8 cellular contexts compared by ENCODE assay signal in the genomic region with DNA sequence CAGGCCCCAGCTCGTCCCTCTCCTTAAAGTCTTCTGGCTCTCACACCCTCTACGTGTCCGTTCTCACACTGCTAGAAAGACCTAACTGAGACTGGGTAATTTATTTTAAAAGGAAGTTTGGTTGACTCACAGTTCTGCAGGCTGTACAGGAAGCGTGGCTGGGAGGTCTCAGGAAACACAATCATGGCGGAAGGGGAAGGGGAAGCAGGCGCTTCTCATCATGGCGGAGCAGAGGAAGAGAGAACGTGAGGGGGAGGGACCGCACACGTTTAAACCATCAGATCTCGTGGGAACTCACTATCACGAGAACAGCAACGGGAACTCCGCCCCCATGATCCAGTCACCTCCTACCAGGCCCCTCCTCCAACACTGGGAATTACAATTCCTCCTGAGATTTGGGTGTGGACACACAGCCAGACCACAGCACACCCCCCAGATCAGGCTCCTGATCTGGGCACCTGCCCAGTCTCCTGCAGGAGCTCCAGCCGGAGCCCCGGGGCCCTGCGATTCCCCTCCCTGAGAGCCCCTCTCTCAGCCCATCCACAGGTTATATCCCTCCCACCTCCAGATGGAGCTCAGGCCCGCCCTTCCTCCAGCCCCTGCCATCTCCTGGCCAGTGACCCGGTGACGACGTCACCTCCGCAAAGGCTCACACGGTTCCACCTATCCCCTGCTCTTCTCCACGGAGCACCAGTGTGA.
A peak's percentile ranks its signal among the peaks of the same experiment; 100 is the strongest.
DNase-seq lines count a peak whose midpoint lies in the region; FAIRE-seq and TF ChIP-seq lines count a peak whose summit lies in the region.

No MANE protein-coding gene starts in this region.

- peak; percentile 72 for TF ChIP-seq POLR2A in endothelial cell of umbilical vein (IDR thresholded peaks at IDR 0.05; ENCODE audit: low read depth, low read length)

- peak; percentile 99 for FAIRE-seq in GM18507 (lab: Jason Lieb, UNC)
- FAIRE-seq in endothelial cell of umbilical vein (lab: Jason Lieb, UNC): peak; percentile 99

- peaks cover 30% of the 10 kb centered on the region for H3K4me1 ChIP-seq in endothelial cell of umbilical vein (ENCODE audit: control insufficient read depth, extremely low read depth, insufficient read depth, low read length)

- DNase-seq in GM18507 (ENCODE audit: extremely low spot score, insufficient read length, low read depth): peak; percentile 53
- DNase-seq in HT1080 (ENCODE audit: low read depth): peak; percentile 89
- DNase-seq in activated CD4-positive, alpha-beta T cell treated with anti-CD3 and anti-CD28 coated beads for 4 hours: peak; percentile 67 to 81
- DNase-seq in endothelial cell of umbilical vein (ENCODE audit: low read depth, low spot score): peak; percentile 96
- peak; percentile 60 to 80 (median 74) for DNase-seq in stimulated activated CD4-positive, alpha-beta T cell treated with anti-CD3 and anti-CD28 coated beads, Interleukin-12 subunit alpha, Interleukin-12 subunit beta, amount 100 ng/mL, for 48 hours (ENCODE audit: low read depth in 2 of 3, low spot score in 1 of 3)
- DNase-seq in NCI-H345 treated with DMSO at 0.1 percent for 48 hours (lab: John Stamatoyannopoulos, UW; ENCODE audit: unreplicated experiment): no peak
- no peak for DNase-seq in NCI-H2196 (lab: John Stamatoyannopoulos, UW; ENCODE audit: unreplicated experiment)
- no peak for DNase-seq in NCI-H526 (lab: John Stamatoyannopoulos, UW)

- no peaks in the 10 kb centered on the region for H3K9me1 ChIP-seq in endothelial cell of umbilical vein (replicated peaks; ENCODE audit: control insufficient read depth, extremely low read depth, insufficient read depth, low read length)

- H2AFZ ChIP-seq in endothelial cell of umbilical vein (ENCODE audit: low read depth, low read length): peak overlapping the region; percentile 84

- POLR2A ChIA-PET in endothelial cell of umbilical vein (lab: Charles Lee): interaction anchor here (0.5 to 1.8 kb wide), 4 partner anchors 9 to 24 kb away, joined by 3 to 7 read pairs (median 3); no protein-coding TSS in a partner anchor

- H3K4me3 ChIP-seq in endothelial cell of umbilical vein (replicated peaks in 1 of 3; ENCODE audit: insufficient read depth in 1 of 3, low read depth in 1 of 3, low read length in 3 of 3): peak overlapping the region; percentile 49 to 60 (median 51)

- peak overlapping the region; percentile 56 for H3K4me2 ChIP-seq in endothelial cell of umbilical vein (ENCODE audit: insufficient read depth, low read length)

- no peaks in the 10 kb centered on the region for H3K9me3 ChIP-seq in endothelial cell of umbilical vein (replicated peaks; ENCODE audit: control insufficient read depth, insufficient read depth, low read length)

- H3K36me3 ChIP-seq in endothelial cell of umbilical vein (ENCODE audit: control insufficient read depth in 2 of 2, extremely low read depth in 1 of 2, insufficient read depth in 2 of 2, low read length in 2 of 2): no peaks in the 10 kb centered on the region

- intact Hi-C loops in endothelial cell of umbilical vein (cut with micrococcal nuclease): loop anchor here (1.0 kb wide), 1 partner anchor 10 kb away; no protein-coding TSS in a partner anchor

- dilution Hi-C loops in endothelial cell of umbilical vein (cut with MboI; ENCODE audit: extremely low pct_ligation_motif_present, low sequenced_read_pairs): no loop called here

- H3K27me3 ChIP-seq in endothelial cell of umbilical vein (ENCODE audit: control insufficient read depth in 2 of 2, insufficient read depth in 2 of 2, low read length in 2 of 2): no peaks in the 10 kb centered on the region

- H3K27ac ChIP-seq in endothelial cell of umbilical vein (ENCODE audit: insufficient read depth, low read depth, low read length): peak overlapping the region; percentile 72

- TF ChIP-seq CTCF in endothelial cell of umbilical vein (IDR thresholded peaks at IDR 0.05; ENCODE audit: extremely low read depth in 1 of 2, insufficient read depth in 1 of 2, low read depth in 1 of 2, low read length in 2 of 2): no peak

- CTCF ChIA-PET in endothelial cell of umbilical vein (lab: Charles Lee): interaction anchor here (1.0 to 5.0 kb wide), 5 partner anchors 9 to 67 kb away, joined by 3 to 28 read pairs (median 8); no protein-coding TSS in a partner anchor

- no TSS peak for BruUV-seq in endothelial cell of umbilical vein (replicated peaks; lab: Mats Ljungman, UMichigan)

- H4K20me1 ChIP-seq in endothelial cell of umbilical vein (replicated peaks; ENCODE audit: control insufficient read depth, extremely low read depth, insufficient read depth, low read length): no peaks in the 10 kb centered on the region

- peak overlapping the region; percentile 41 for H3K9ac ChIP-seq in endothelial cell of umbilical vein (replicated peaks; ENCODE audit: extremely low read depth, insufficient read depth, low read length)

- peaks cover 35% of the 10 kb centered on the region for H3K79me2 ChIP-seq in endothelial cell of umbilical vein (ENCODE audit: control insufficient read depth, insufficient read depth, low read length)

TF ChIP-seq in endothelial cell of umbilical vein, 7 proteins besides CTCF, POLR2A, EP300 and RAD21:
- TF ChIP-seq JUN (IDR thresholded peaks at IDR 0.05; ENCODE audit: borderline replicate concordance, insufficient read depth, insufficient read length, low read depth) (peak; percentile 65), FOS (IDR thresholded peaks at IDR 0.05; ENCODE audit: borderline replicate concordance, insufficient read depth, low read length) (peak; percentile 85), GATA2 (IDR thresholded peaks at IDR 0.05; ENCODE audit: insufficient read depth, insufficient read length, low read depth, low read length) (no peak), POLR2AphosphoS5 (IDR thresholded peaks at IDR 0.05; ENCODE audit: insufficient read depth, low read depth, low read length) (peak; percentile 73), EZH2 (IDR thresholded peaks at IDR 0.05; ENCODE audit: borderline replicate concordance, low read depth, low read length, severe bottlenecking) (no peak), MYC (IDR thresholded peaks at IDR 0.05; ENCODE audit: low read depth, low read length) (no peak)
- TF ChIP-seq, protein P1, sequence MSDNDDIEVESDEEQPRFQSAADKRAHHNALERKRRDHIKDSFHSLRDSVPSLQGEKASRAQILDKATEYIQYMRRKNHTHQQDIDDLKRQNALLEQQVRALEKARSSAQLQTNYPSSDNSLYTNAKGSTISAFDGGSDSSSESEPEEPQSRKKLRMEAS (IDR thresholded peaks at IDR 0.05; ENCODE audit: insufficient read depth, insufficient read length): peak; percentile 47

Comparison
In these comparisons a context has a peak if more than half of its experiments do, and no peak if none do; other contexts are left out.
1. DNase-seq: peak in GM18507 (single experiment), HT1080 (single experiment), activated CD4-positive, alpha-beta T cell treated with anti-CD3 and anti-CD28 coated beads for 4 hours (2 of 2), endothelial cell of umbilical vein (single experiment) and stimulated activated CD4-positive, alpha-beta T cell treated with anti-CD3 and anti-CD28 coated beads, Interleukin-12 subunit alpha, Interleukin-12 subunit beta, amount 100 ng/mL, for 48 hours (3 of 3); none in NCI-H345 treated with DMSO at 0.1 percent for 48 hours (single experiment), NCI-H2196 (single experiment) and NCI-H526 (0 of 2).